Comparison of ENCODE assay signal across 15 cellular contexts in genomic region chr2:240898108-240898730, GRCh38. TPM values are rescaled to one million over a fixed set of nuclear protein-coding genes. Genes with fewer than 3 reads are reported as not detected.
DNase-seq lines count a peak whose midpoint lies in the region; ATAC-seq and TF ChIP-seq lines count a peak whose summit lies in the region.
"Had no signal": no experiment of that assay in that cellular context is flagged by ENCODE, and none has a peak within 500 bp of the region (broad histone marks: within the 10 kb centered on the region; RNA-seq: fewer than 3 reads in every experiment).

No MANE protein-coding gene starts in this region.

- H3K9me3 ChIP-seq in right lobe of liver = no peaks in the 10 kb centered on the region
- no peaks in the 10 kb centered on the region for H3K9me3 ChIP-seq in spleen

- ATAC-seq in right lobe of liver (peak; percentile 31 to 72 (median 66)), HG02623 (IDR thresholded peaks at IDR 0.05; ENCODE audit: unreplicated experiment) (no peak), HG03025 (IDR thresholded peaks at IDR 0.05; ENCODE audit: low FRiP score, unreplicated experiment) (no peak)
- ATAC-seq: activated CD4-positive, alpha-beta T cell treated with anti-CD3 and anti-CD28 coated beads for 36 hours had no signal

- H3K36me3 Mint-ChIP-seq in activated naive CD8-positive, alpha-beta T cell treated with anti-CD3 and anti-CD28 coated beads for 36 hours = no peaks in the 10 kb centered on the region

- H3K4me1 ChIP-seq in right lobe of liver (peaks cover 0 to 27% (median 13%) of the 10 kb centered on the region in 4 donors), spleen (peaks cover 0 to 56% (median 23%) of the 10 kb centered on the region in 6 donors)

- DNase-seq in HT-29 (ENCODE audit: low spot score) (peak; percentile 74), epithelial cell of prostate (ENCODE audit: low read depth, low spot score) (peak; percentile 37), right lobe of liver (peak; percentile 66 to 89 (median 88)), spleen (no peak), activated gamma-delta T cell (lab: John Stamatoyannopoulos, UW) (no peak)
- DNase-seq in activated naive CD8-positive, alpha-beta T cell treated with anti-CD3 and anti-CD28 coated beads for 36 hours = no peak
- DNase-seq: activated CD4-positive, alpha-beta T cell treated with anti-CD3 and anti-CD28 coated beads for 36 hours; activated T-cell treated with anti-CD3 and anti-CD28 coated beads, Interleukin-2, amount 50 U/mL, for 24 hours; DMS 273 treated with DMSO at 0.1 percent for 48 hours; HCEC 1CT had no signal

- H3K27me3 ChIP-seq in right lobe of liver (no peaks in the 10 kb centered on the region), spleen (replicated peaks in 1 of 7) (no peaks in the 10 kb centered on the region)

- H3K9me3 Mint-ChIP-seq in activated naive CD8-positive, alpha-beta T cell treated with anti-CD3 and anti-CD28 coated beads for 36 hours = no peaks in the 10 kb centered on the region
- H3K9me3 Mint-ChIP-seq: activated T-cell treated with anti-CD3 and anti-CD28 coated beads, Interleukin-2, amount 50 U/mL, for 24 hours had no signal

- H3K27ac Mint-ChIP-seq in activated naive CD8-positive, alpha-beta T cell treated with anti-CD3 and anti-CD28 coated beads for 36 hours = no peak overlapping the region
- H3K27ac Mint-ChIP-seq: activated CD4-positive, alpha-beta T cell treated with anti-CD3 and anti-CD28 coated beads for 36 hours; activated T-cell treated with anti-CD3 and anti-CD28 coated beads, Interleukin-2, amount 50 U/mL, for 24 hours; nephron had no signal

- intact Hi-C loops in right lobe of liver (cut with DNase I) (no loop called here), spleen (cut with DNase I; ENCODE audit: low total_unique reads) (no loop called here)

- no peak overlapping the region for H3K4me3 ChIP-seq in right lobe of liver
- H3K4me3 ChIP-seq in spleen = no peak overlapping the region

- WGBS in right lobe of liver (ENCODE audit: insufficient coverage, low coverage, low lambda C conversion rate, missing lambda C conversion rate) = 26% methylated on average over 4 of the region's 17 CpGs
- WGBS in spleen, 5 donors = 55 to 76% (median 66%) methylated on average over 10 to 17 of the region's 17 CpGs

- H3K27ac ChIP-seq in epithelial cell of prostate (peak overlapping the region; percentile 50), right lobe of liver (no peak overlapping the region), spleen (peak overlapping the region; percentile 42 to 88 (median 77))

- no peak overlapping the region for H3K4me3 Mint-ChIP-seq in activated naive CD8-positive, alpha-beta T cell treated with anti-CD3 and anti-CD28 coated beads for 36 hours
- H3K4me3 Mint-ChIP-seq: activated CD4-positive, alpha-beta T cell treated with anti-CD3 and anti-CD28 coated beads for 36 hours; activated T-cell treated with anti-CD3 and anti-CD28 coated beads, Interleukin-2, amount 50 U/mL, for 24 hours; nephron had no signal

- TF ChIP-seq POLR2A in right lobe of liver (IDR thresholded peaks at IDR 0.05) (no peak), spleen (IDR thresholded peaks at IDR 0.05) (no peak)

- H3K36me3 ChIP-seq in right lobe of liver (no peaks in the 10 kb centered on the region), spleen (no peaks in the 10 kb centered on the region)

- H3K4me1 Mint-ChIP-seq in activated naive CD8-positive, alpha-beta T cell treated with anti-CD3 and anti-CD28 coated beads for 36 hours = no peaks in the 10 kb centered on the region
- H3K4me1 Mint-ChIP-seq: activated CD4-positive, alpha-beta T cell treated with anti-CD3 and anti-CD28 coated beads for 36 hours; nephron had no signal

- no peaks in the 10 kb centered on the region for H3K27me3 Mint-ChIP-seq in activated naive CD8-positive, alpha-beta T cell treated with anti-CD3 and anti-CD28 coated beads for 36 hours
- H3K27me3 Mint-ChIP-seq: activated CD4-positive, alpha-beta T cell treated with anti-CD3 and anti-CD28 coated beads for 36 hours had no signal

- no peak for TF ChIP-seq CTCF in right lobe of liver (IDR thresholded peaks at IDR 0.05)
- TF ChIP-seq CTCF in spleen (IDR thresholded peaks at IDR 0.05 in 8 of 11, conservative IDR thresholded peaks at IDR 0.05 in 3 of 11) = no peak

RNA-seq across cellular contexts. Expression of gene MAB21L4, which starts 2.3 kb away (rescaled TPM):
- 20.7 and 24.5 TPM in 2 replicates for total RNA-seq in HT-29 (2014; rRNA removed; shearing (Covaris generic))
- 10 to 100 TPM in 1 of 6 experiments, 1 to 10 TPM in 5; 3.7 to 17.0 (median 5.2) TPM for total RNA-seq in right lobe of liver
- under 1 TPM in 2 of 7 donors, not detected in 5; 0.33 to 0.70 TPM for total RNA-seq in spleen
- polyA plus RNA-seq in spleen = under 1 TPM in 2 of 3 donors, not detected in 1; 0.04 to 0.13 TPM
- total RNA-seq in activated naive CD8-positive, alpha-beta T cell treated with anti-CD3 and anti-CD28 coated beads for 36 hours = not detected
- total RNA-seq: activated CD4-positive, alpha-beta T cell treated with anti-CD3 and anti-CD28 coated beads for 36 hours; LHCN-M2; T-helper 1 cell treated with Interleukin-12 subunit alpha and Interleukin-12 subunit beta and Interleukin-4 antibody, amounts not matched to agents 30 ng/mL and 1 ng/mL, for 36 hours had no signal

RNA-seq across cellular contexts. Expression of gene CROCC2, which starts 7.9 kb away (rescaled TPM):
- total RNA-seq in HT-29 (2014; rRNA removed; shearing (Covaris generic)) = not detected in 2 replicates
- total RNA-seq in right lobe of liver (under 1 TPM in 5 of 6 experiments, not detected in 1; 0.06 to 0.15 (median 0.12) TPM), spleen (1 to 10 TPM in 4 of 7 donors, under 1 TPM in 3; 0.29 to 3.6 (median 1.1) TPM)
- under 1 TPM; 0.04 to 0.74 (median 0.17) TPM for polyA plus RNA-seq in spleen
- not detected for total RNA-seq in activated naive CD8-positive, alpha-beta T cell treated with anti-CD3 and anti-CD28 coated beads for 36 hours
- total RNA-seq: activated CD4-positive, alpha-beta T cell treated with anti-CD3 and anti-CD28 coated beads for 36 hours; T-helper 1 cell treated with Interleukin-12 subunit alpha and Interleukin-12 subunit beta and Interleukin-4 antibody, amounts not matched to agents 30 ng/mL and 1 ng/mL, for 36 hours had no signal

RNA-seq across cellular contexts. Expression of gene AGXT, which starts 29.6 kb away (rescaled TPM):
- 1.6 and 3.0 TPM in 2 replicates for total RNA-seq in HT-29 (2014; rRNA removed; shearing (Covaris generic))
- total RNA-seq in right lobe of liver = 1,000 to 10,000 TPM in 4 of 6 experiments, 100 to 1,000 TPM in 2; 744 to 1,833 (median 1,254) TPM
- 1 to 10 TPM in 5 of 7 donors, under 1 TPM in 1, not detected in 1; 0.70 to 4.5 (median 3.8) TPM for total RNA-seq in spleen
- polyA plus RNA-seq in spleen = 1 to 10 TPM in 2 of 3 donors, under 1 TPM in 1; 0.61 to 1.5 (median 1.2) TPM
- not detected for total RNA-seq in activated naive CD8-positive, alpha-beta T cell treated with anti-CD3 and anti-CD28 coated beads for 36 hours
- total RNA-seq: activated CD4-positive, alpha-beta T cell treated with anti-CD3 and anti-CD28 coated beads for 36 hours; LHCN-M2; T-helper 1 cell treated with Interleukin-12 subunit alpha and Interleukin-12 subunit beta and Interleukin-4 antibody, amounts not matched to agents 30 ng/mL and 1 ng/mL, for 36 hours had no signal

Comparison
In these comparisons a context has a peak if more than half of its experiments do, and no peak if none do; other contexts are left out.
1. DNase-seq: peak in HT-29 (single experiment), epithelial cell of prostate (single experiment) and right lobe of liver (3 of 3); none in spleen (single experiment), activated naive CD8-positive, alpha-beta T cell treated with anti-CD3 and anti-CD28 coated beads for 36 hours (single experiment) and activated gamma-delta T cell (single experiment).
2. H3K27ac ChIP-seq: peak in epithelial cell of prostate (single experiment) and spleen (8 of 8); none in right lobe of liver (0 of 3).
3. ATAC-seq: peak in right lobe of liver (4 of 4); none in HG02623 (single experiment) and HG03025 (single experiment).
4. RNA of gene AGXT, which starts 29.6 kb away (total RNA-seq): 744 to 1,833 TPM in right lobe of liver; 0.70 to 4.5 TPM in spleen, 1.6 to 3.0 TPM in HT-29 and not detected in activated naive CD8-positive, alpha-beta T cell treated with anti-CD3 and anti-CD28 coated beads for 36 hours; every median in the first group is over 100 times any median in the second.